ENCODE assay signal across 8 cellular contexts in the genomic region with DNA sequence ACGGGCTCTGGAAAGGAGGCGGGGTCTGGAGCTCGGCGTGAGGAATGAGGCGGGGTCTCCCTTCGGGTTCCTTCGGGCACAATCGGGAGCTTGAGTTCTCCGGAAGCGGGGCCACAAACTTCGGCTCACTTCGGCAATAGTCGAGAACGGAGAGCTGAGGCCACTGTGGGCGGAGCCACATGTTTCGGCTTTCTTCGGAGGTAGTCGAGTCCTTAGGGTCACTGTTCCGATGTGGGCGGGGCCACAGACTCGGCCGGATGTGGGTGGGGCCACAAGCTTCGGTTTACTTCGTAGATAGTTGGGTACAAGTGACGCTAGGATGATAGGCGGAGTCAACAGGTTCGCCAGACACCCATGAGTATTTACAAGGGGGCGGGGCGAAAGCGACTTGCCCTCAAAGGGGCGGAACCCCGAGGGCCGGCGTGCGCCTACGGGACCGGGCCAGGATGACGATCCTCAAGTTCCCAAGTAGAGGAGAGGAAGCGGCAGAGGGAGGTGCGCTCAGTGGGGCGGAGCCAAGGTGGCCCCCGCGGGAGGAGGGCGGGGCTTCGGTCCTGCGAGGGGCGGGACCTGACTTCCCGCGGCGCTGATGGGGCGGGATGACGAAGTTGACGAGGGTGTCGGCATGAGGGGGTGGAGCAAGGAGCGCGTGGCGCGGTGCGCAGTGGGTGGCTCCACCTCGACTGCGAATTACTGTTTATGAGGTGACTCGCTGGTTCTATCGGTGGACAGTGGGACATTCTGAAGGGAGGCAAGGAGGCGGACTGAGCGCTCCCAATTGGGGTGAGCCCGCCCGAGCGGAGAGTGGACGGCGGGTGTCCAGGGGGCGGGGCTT. TPM values are rescaled to one million over a fixed set of nuclear protein-coding genes. Genes with fewer than 3 reads are reported as not detected.
DNase-seq lines count a peak whose midpoint lies in the region; ATAC-seq and TF ChIP-seq lines count a peak whose summit lies in the region.

No MANE protein-coding gene starts in this region.

- ATAC-seq in HG02623 (IDR thresholded peaks at IDR 0.05; ENCODE audit: unreplicated experiment), result peak; percentile 39
- peak; percentile 72 for ATAC-seq in SK-N-SH treated with all-trans-retinoic acid at 6 μM for 48 hours

- TF ChIP-seq EP300 in suprapubic skin (IDR thresholded peaks at IDR 0.05), result no peak

- H3K4me1 Mint-ChIP-seq in activated naive CD8-positive, alpha-beta T cell (ENCODE audit: low read depth), result peaks cover 34% of the 10 kb centered on the region

- peak overlapping the region; percentile 100 for H3K27ac Mint-ChIP-seq in activated naive CD8-positive, alpha-beta T cell

- no peaks in the 10 kb centered on the region for H3K9me3 ChIP-seq in suprapubic skin

- WGBS in suprapubic skin, result 0% methylated on average over 20 of the region's 71 CpGs

- peaks cover 30% of the 10 kb centered on the region for H3K4me1 ChIP-seq in suprapubic skin

- no peaks in the 10 kb centered on the region for H3K27me3 ChIP-seq in suprapubic skin

- DNase-seq in GM10266 (ENCODE audit: extremely low spot score), result peak; percentile 88
- DNase-seq in NCI-H1092 treated with DMSO at 0.1 percent for 48 hours (lab: John Stamatoyannopoulos, UW), result peak; percentile 98
- DNase-seq in glomerular endothelial cell (ENCODE audit: extremely low read depth, low read depth, low spot score), result peak; percentile 100
- DNase-seq in nucleus accumbens (lab: John Stamatoyannopoulos, UW), result peak; percentile 98 to 100 (median 100)
- DNase-seq in suprapubic skin (ENCODE audit: low spot score in 2 of 2), result peak; percentile 100

- H3K36me3 Mint-ChIP-seq in activated naive CD8-positive, alpha-beta T cell, result no peaks in the 10 kb centered on the region

- peak overlapping the region; percentile 68 for H3K4me3 ChIP-seq in suprapubic skin

- H3K4me3 Mint-ChIP-seq in activated naive CD8-positive, alpha-beta T cell, result peak overlapping the region; percentile 93

- H3K36me3 ChIP-seq in suprapubic skin, result peaks cover 24% of the 10 kb centered on the region

- H3K27ac ChIP-seq in suprapubic skin, result peak overlapping the region; percentile 98

- peak; percentile 47 to 68 for TF ChIP-seq POLR2A in suprapubic skin (IDR thresholded peaks at IDR 0.05)

- no peaks in the 10 kb centered on the region for H3K27me3 Mint-ChIP-seq in activated naive CD8-positive, alpha-beta T cell

- no peak for TF ChIP-seq CTCF in GM10266 (IDR thresholded peaks at IDR 0.05; ENCODE audit: control insufficient read depth, insufficient read depth, low read depth, missing control alignments)
- no peak for TF ChIP-seq CTCF in suprapubic skin (IDR thresholded peaks at IDR 0.05)

- no peaks in the 10 kb centered on the region for H3K9me3 Mint-ChIP-seq in activated naive CD8-positive, alpha-beta T cell (ENCODE audit: low read depth)

TF ChIP-seq in SK-N-SH treated with all-trans-retinoic acid at 6 μM for 48 hours, 23 proteins besides CTCF, POLR2A, EP300 and RAD21:
- TF ChIP-seq ARNTL (CRISPR knock-in tag; IDR thresholded peaks at IDR 0.05; ENCODE audit: borderline replicate concordance, low read depth) (no peak), ZNF565 (CRISPR knock-in tag; conservative IDR thresholded peaks at IDR 0.05; ENCODE audit: low read depth) (no peak), ZFP3 (CRISPR knock-in tag; IDR thresholded peaks at IDR 0.05) (no peak)

RNA-seq across cellular contexts. Expression of a gene that starts 0.5 kb away (rescaled TPM):
- 354 and 361 TPM in 2 replicates for total RNA-seq in glomerular endothelial cell
- 10 to 100 TPM; 54.7 to 96.5 (median 58.7) TPM for total RNA-seq in suprapubic skin

RNA-seq across cellular contexts. Expression of a gene that starts 1.2 kb away (rescaled TPM):
- total RNA-seq in glomerular endothelial cell (92.9 and 140 TPM in 2 replicates), suprapubic skin (10 to 100 TPM; 42.7 to 76.3 (median 69.1) TPM)

RNA-seq across cellular contexts. Expression of a gene that starts 10.8 kb away (rescaled TPM):
- 1,387 and 1,829 TPM in 2 replicates for total RNA-seq in glomerular endothelial cell
- 1,000 to 10,000 TPM; 1,403 to 3,061 (median 2,817) TPM for total RNA-seq in suprapubic skin

RNA-seq across cellular contexts. Expression of a gene that starts 16.9 kb away (rescaled TPM):
- total RNA-seq in glomerular endothelial cell (not detected in 2 replicates), suprapubic skin (10 to 100 TPM in 2 of 4 donors, 1 to 10 TPM in 2; 3.4 to 22.8 (median 9.0) TPM)

RNA-seq across cellular contexts. Expression of a gene that starts 30.4 kb away (rescaled TPM):
- total RNA-seq in glomerular endothelial cell (7.5 and 8.0 TPM in 2 replicates), suprapubic skin (1 to 10 TPM; 2.6 to 4.6 (median 4.0) TPM)

Comparison
In these comparisons a context has a peak if more than half of its experiments do, and no peak if none do; other contexts are left out.
1. Peak in every context shown above with its lines: DNase-seq, ATAC-seq, H3K4me3 ChIP-seq and H3K27ac ChIP-seq.